Comparison of ENCODE assay signal across 25 cellular contexts in the genomic region with DNA sequence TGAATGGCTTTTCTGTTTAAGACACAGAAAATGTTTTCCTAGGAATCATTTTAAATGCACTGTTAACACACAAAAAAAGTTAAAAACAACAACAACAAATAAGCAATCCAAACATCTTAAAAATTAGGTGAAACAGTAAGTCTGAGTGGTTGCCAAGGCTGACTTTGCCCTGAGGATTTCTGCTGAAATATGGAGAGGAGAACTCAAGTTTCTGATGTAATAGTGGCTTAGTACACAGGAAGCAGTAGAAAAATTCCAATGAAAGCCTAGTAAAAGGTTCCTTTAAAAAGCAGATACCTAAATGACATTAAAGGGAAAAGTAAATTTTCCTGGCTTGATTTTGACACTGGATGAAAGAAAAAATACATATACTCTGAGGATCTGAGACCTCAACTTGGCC.
"Had no signal": no experiment of that assay in that cellular context is flagged by ENCODE, and none has a peak within 500 bp of the region (broad histone marks: within the 10 kb centered on the region; RNA-seq: fewer than 3 reads in every experiment).

No MANE protein-coding gene starts in this region.

- H3K9me3 ChIP-seq: heart left ventricle, prostate gland, right lobe of liver, spleen, testis, tibial nerve, upper lobe of right lung, vagina had no signal

- H3K4me1 Mint-ChIP-seq: naive thymus-derived CD4-positive, alpha-beta T cell; stimulated activated naive B cell treated with anti-CD40 and anti-IgM and Interleukin-4, amounts not matched to agents 10 μg/mL and 1 μg/mL and 100 μg/mL, for 72 hours; stimulated activated naive CD8-positive, alpha-beta T cell treated with anti-CD3 and anti-CD28 coated beads, Interleukin-15, amount 100 ng/mL, for 72 hours had no signal

- H3K9ac ChIP-seq: parathyroid adenoma had no signal

- H3K4me1 ChIP-seq: parathyroid adenoma, prostate gland, right lobe of liver, spleen, testis, tibial nerve, upper lobe of right lung, vagina had no signal

- H3K4me3 Mint-ChIP-seq: naive thymus-derived CD4-positive, alpha-beta T cell; nephron progenitor cell; stimulated activated naive B cell treated with anti-CD40 and anti-IgM and Interleukin-4, amounts not matched to agents 10 μg/mL and 1 μg/mL and 100 μg/mL, for 72 hours; stimulated activated naive CD8-positive, alpha-beta T cell treated with anti-CD3 and anti-CD28 coated beads, Interleukin-15, amount 100 ng/mL, for 72 hours had no signal

- H3K27me3 Mint-ChIP-seq: stimulated activated naive B cell treated with anti-CD40 and anti-IgM and Interleukin-4, amounts not matched to agents 10 μg/mL and 1 μg/mL and 100 μg/mL, for 72 hours had no signal

- H3K4me3 ChIP-seq: coronary artery, dorsolateral prefrontal cortex, heart left ventricle, prostate gland, right lobe of liver, spleen, testis, tibial nerve, upper lobe of right lung, vagina had no signal

- H3K9me3 Mint-ChIP-seq: stimulated activated naive B cell treated with anti-CD40 and anti-IgM and Interleukin-4, amounts not matched to agents 10 μg/mL and 1 μg/mL and 100 μg/mL, for 72 hours had no signal

- H3K79me2 ChIP-seq: parathyroid adenoma had no signal

- H3K36me3 Mint-ChIP-seq: naive thymus-derived CD4-positive, alpha-beta T cell; stimulated activated naive B cell treated with anti-CD40 and anti-IgM and Interleukin-4, amounts not matched to agents 10 μg/mL and 1 μg/mL and 100 μg/mL, for 72 hours had no signal

- H3K27ac ChIP-seq: coronary artery, dorsolateral prefrontal cortex, heart left ventricle, parathyroid adenoma, prostate gland, right lobe of liver, spleen, testis, tibial nerve, upper lobe of right lung, vagina had no signal

- DNase-seq: dorsolateral prefrontal cortex; effector CD8-positive, alpha-beta T cell; foreskin melanocyte; heart left ventricle; hippocampal formation; kidney glomerular epithelial cell; mesendoderm; naive thymus-derived CD4-positive, alpha-beta T cell; nephron progenitor cell; retina; right lobe of liver; spleen; stimulated activated CD4-positive, alpha-beta T cell treated with anti-CD3 and anti-CD28 coated beads, Interleukin-15, amount 100 ng/mL, for 24 hours; stimulated activated CD4-positive, alpha-beta T cell treated with anti-CD3 and anti-CD28 coated beads, Interleukin-2, amount 100 ng/mL, for 24 hours; stimulated activated CD4-positive, alpha-beta T cell treated with anti-CD3 and anti-CD28 coated beads, Interleukin-4, amount 100 ng/mL, for 4 hours; stimulated activated naive B cell treated with anti-CD40 and anti-IgM and Interleukin-4, amounts not matched to agents 10 μg/mL and 1 μg/mL and 100 μg/mL, for 72 hours; stimulated activated naive CD8-positive, alpha-beta T cell treated with anti-CD3 and anti-CD28 coated beads, Interleukin-15, amount 100 ng/mL, for 72 hours; testis; upper lobe of right lung had no signal

- H3K27me3 ChIP-seq: dorsolateral prefrontal cortex, heart left ventricle, right lobe of liver, spleen, testis, tibial nerve, upper lobe of right lung, vagina had no signal

- ATAC-seq: esophagus mucosa; heart left ventricle; naive thymus-derived CD4-positive, alpha-beta T cell; right lobe of liver; stimulated activated naive B cell treated with anti-CD40 and anti-IgM and Interleukin-4, amounts not matched to agents 10 μg/mL and 1 μg/mL and 100 μg/mL, for 72 hours; stimulated activated naive CD8-positive, alpha-beta T cell treated with anti-CD3 and anti-CD28 coated beads, Interleukin-15, amount 100 ng/mL, for 72 hours; upper lobe of right lung had no signal

- H2AFZ ChIP-seq: parathyroid adenoma had no signal

- H3K27ac Mint-ChIP-seq: naive thymus-derived CD4-positive, alpha-beta T cell; nephron progenitor cell; stimulated activated naive B cell treated with anti-CD40 and anti-IgM and Interleukin-4, amounts not matched to agents 10 μg/mL and 1 μg/mL and 100 μg/mL, for 72 hours; stimulated activated naive CD8-positive, alpha-beta T cell treated with anti-CD3 and anti-CD28 coated beads, Interleukin-15, amount 100 ng/mL, for 72 hours had no signal

- H3K36me3 ChIP-seq: heart left ventricle, prostate gland, right lobe of liver, spleen, tibial nerve, upper lobe of right lung, vagina had no signal
